2 cellular contexts compared by ENCODE assay signal in the genomic region with DNA sequence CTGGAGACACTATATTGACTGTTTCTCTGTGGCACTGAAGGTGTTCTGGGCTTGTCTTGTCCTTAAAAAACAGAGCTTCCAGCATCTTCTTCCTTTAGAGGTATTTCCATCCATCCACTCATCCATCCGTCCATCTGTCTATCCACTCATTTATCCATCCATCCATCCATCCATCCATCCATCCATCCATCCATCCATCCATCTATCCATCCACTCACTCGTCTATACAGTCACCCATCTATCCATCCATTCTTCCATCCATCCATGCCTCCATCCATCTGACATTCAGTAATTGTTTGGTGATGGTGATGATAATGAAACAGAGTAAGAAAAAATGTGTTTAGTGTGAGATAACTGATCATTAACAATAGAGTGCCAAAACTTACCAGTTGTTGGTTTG.
A peak's percentile ranks its signal among the peaks of the same experiment; 100 is the strongest.
TF ChIP-seq lines count a peak whose summit lies in the region.

No MANE protein-coding gene starts in this region.

TF ChIP-seq in HEK293, 187 proteins besides CTCF, POLR2A, EP300 and RAD21 (continued from another document):
- TF ChIP-seq ZNF157 (tag by site-specific recombination; IDR thresholded peaks at IDR 0.05) (no peak), ZBTB17 (tag by site-specific recombination; IDR thresholded peaks at IDR 0.05) (peak; percentile 66), ZNF510 (tag by site-specific recombination; IDR thresholded peaks at IDR 0.05; ENCODE audit: insufficient replicate concordance) (no peak)

TF ChIP-seq in IMR-90, 13 proteins besides CTCF, POLR2A, EP300 and RAD21 (continued from another document):
- TF ChIP-seq CEBPB (IDR thresholded peaks at IDR 0.05; ENCODE audit: low read depth, low read length) (no peak), FOS (IDR thresholded peaks at IDR 0.05; ENCODE audit: low read depth, low read length) (no peak), RCOR1 (IDR thresholded peaks at IDR 0.05; ENCODE audit: insufficient replicate concordance, low read length) (no peak), CHD1 (IDR thresholded peaks at IDR 0.05; ENCODE audit: low read depth, low read length) (no peak)
